ENCODE assay signal across 8 cellular contexts in the genomic region with DNA sequence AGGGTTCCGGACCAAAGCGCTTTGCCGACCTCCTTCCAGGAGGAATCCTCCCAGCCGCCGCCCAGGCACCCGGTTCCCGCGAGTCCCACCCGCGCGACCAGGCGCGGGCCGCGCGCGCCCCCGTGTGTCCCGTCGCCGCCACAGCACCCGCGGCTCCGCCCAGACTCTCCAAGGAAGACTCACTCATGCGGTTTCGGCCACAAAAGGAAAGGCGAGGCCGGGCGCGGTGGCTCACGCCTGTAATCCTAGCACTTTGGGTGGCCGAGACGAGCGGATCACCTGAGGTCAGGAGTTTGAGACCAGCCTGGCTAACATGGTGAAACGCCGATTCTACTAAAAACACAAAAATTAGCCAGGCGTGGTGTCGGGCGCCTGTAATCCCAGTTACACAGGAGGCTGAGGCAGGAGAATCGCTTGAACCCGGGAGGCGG. TPM values are rescaled to one million over a fixed set of nuclear protein-coding genes. Genes with fewer than 3 reads are reported as not detected.
DNase-seq lines count a peak whose midpoint lies in the region; ATAC-seq and TF ChIP-seq lines count a peak whose summit lies in the region.

No MANE protein-coding gene starts in this region.

- no peaks in the 10 kb centered on the region for H3K36me3 ChIP-seq in CD8-positive, alpha-beta T cell (ENCODE audit: insufficient read depth, low read length)

- H3K4me1 ChIP-seq in CD8-positive, alpha-beta T cell (ENCODE audit: insufficient read depth, low read length), result peaks cover 14% of the 10 kb centered on the region

- CTCF ChIA-PET in CD8-positive, alpha-beta T cell (lab: Charles Lee), result interaction anchor here (0.7 to 1.2 kb wide), 6 partner anchors 9 to 1722 kb away, joined by 3 to 7 read pairs (median 5); no protein-coding TSS in a partner anchor
- CTCF ChIA-PET in activated CD4-positive, alpha-beta T cell treated with anti-CD3 and anti-CD28 coated beads, Interleukin-2, amount 10 ng/mL, durations not matched to agents 7 days and 5 days (lab: Charles Lee), result interaction anchor here (1.0 to 1.6 kb wide), 3 partner anchors 10 to 44 kb away, joined by 3 to 4 read pairs (median 4); no protein-coding TSS in a partner anchor

- peaks cover 16% of the 10 kb centered on the region for H3K4me1 Mint-ChIP-seq in CD8-positive, alpha-beta T cell (ENCODE audit: low read depth)
- peaks cover 27% of the 10 kb centered on the region for H3K4me1 Mint-ChIP-seq in activated CD4-positive, alpha-beta T cell treated with anti-CD3 and anti-CD28 coated beads, Interleukin-2, amount 10 ng/mL, durations not matched to agents 7 days and 5 days

- peak; percentile 47 for ATAC-seq in CD8-positive, alpha-beta T cell
- ATAC-seq in GM19351 (IDR thresholded peaks at IDR 0.05; ENCODE audit: unreplicated experiment), result no peak

- no peaks in the 10 kb centered on the region for H3K9me3 Mint-ChIP-seq in CD8-positive, alpha-beta T cell
- no peaks in the 10 kb centered on the region for H3K9me3 Mint-ChIP-seq in activated CD4-positive, alpha-beta T cell treated with anti-CD3 and anti-CD28 coated beads, Interleukin-2, amount 10 ng/mL, durations not matched to agents 7 days and 5 days

- H3K27me3 Mint-ChIP-seq in CD8-positive, alpha-beta T cell (ENCODE audit: low read depth), result no peaks in the 10 kb centered on the region
- H3K27me3 Mint-ChIP-seq in activated CD4-positive, alpha-beta T cell treated with anti-CD3 and anti-CD28 coated beads, Interleukin-2, amount 10 ng/mL, durations not matched to agents 7 days and 5 days, result no peaks in the 10 kb centered on the region

- peak; percentile 97 for TF ChIP-seq CTCF in CD8-positive, alpha-beta T cell (IDR thresholded peaks at IDR 0.05)

- no peak overlapping the region for H3K27ac ChIP-seq in CD8-positive, alpha-beta T cell (ENCODE audit: low read depth, low read length)

- no peaks in the 10 kb centered on the region for H3K36me3 Mint-ChIP-seq in CD8-positive, alpha-beta T cell
- H3K36me3 Mint-ChIP-seq in activated CD4-positive, alpha-beta T cell treated with anti-CD3 and anti-CD28 coated beads, Interleukin-2, amount 10 ng/mL, durations not matched to agents 7 days and 5 days (ENCODE audit: low read depth), result no peaks in the 10 kb centered on the region

- H3K27ac Mint-ChIP-seq in CD8-positive, alpha-beta T cell, result no peak overlapping the region
- H3K27ac Mint-ChIP-seq in activated CD4-positive, alpha-beta T cell treated with anti-CD3 and anti-CD28 coated beads, Interleukin-2, amount 10 ng/mL, durations not matched to agents 7 days and 5 days, result peak overlapping the region; percentile 54

- no peak overlapping the region for H3K4me3 ChIP-seq in CD8-positive, alpha-beta T cell (ENCODE audit: low read depth, low read length)

- H3K9me3 ChIP-seq in CD8-positive, alpha-beta T cell (ENCODE audit: low read length), result no peaks in the 10 kb centered on the region

- no peak overlapping the region for H3K4me3 Mint-ChIP-seq in CD8-positive, alpha-beta T cell
- H3K4me3 Mint-ChIP-seq in activated CD4-positive, alpha-beta T cell treated with anti-CD3 and anti-CD28 coated beads, Interleukin-2, amount 10 ng/mL, durations not matched to agents 7 days and 5 days, result peak overlapping the region; percentile 44

- peak; percentile 33 to 78 (median 57) for DNase-seq in CD8-positive, alpha-beta T cell
- DNase-seq in HCEC 1CT (peak; percentile 74), NCI-H446 (lab: John Stamatoyannopoulos, UW) (peak; percentile 22 to 79), dermis blood vessel endothelial cell (peak; percentile 80), lung microvascular endothelial cell (ENCODE audit: low read depth in 2 of 2) (peak; percentile 56 to 73)
- peak; percentile 72 for DNase-seq in activated CD4-positive, alpha-beta T cell treated with anti-CD3 and anti-CD28 coated beads, Interleukin-2, amount 10 ng/mL, durations not matched to agents 7 days and 5 days
- DNase-seq in stimulated activated CD8-positive, alpha-beta memory T cell treated with anti-CD3 and anti-CD28 coated beads, Interleukin-12 subunit alpha, Interleukin-12 subunit beta, amount 100 ng/mL, for 4 hours (ENCODE audit: low read depth), result peak; percentile 47

- POLR2A ChIA-PET in CD8-positive, alpha-beta T cell (lab: Charles Lee), result no interaction called here
- POLR2A ChIA-PET in activated CD4-positive, alpha-beta T cell treated with anti-CD3 and anti-CD28 coated beads, Interleukin-2, amount 10 ng/mL, durations not matched to agents 7 days and 5 days (lab: Charles Lee), result no interaction called here

- H3K27me3 ChIP-seq in CD8-positive, alpha-beta T cell (ENCODE audit: insufficient read depth, low read length), result no peaks in the 10 kb centered on the region

- intact Hi-C loops in CD8-positive, alpha-beta T cell (cut with DNase I, micrococcal nuclease), result loop anchor here (1.0 to 5.0 kb wide), 5 partner anchors 20 to 1134 kb away; a partner anchor contains a TSS

RNA-seq across cellular contexts. Expression of a gene that starts 3.5 kb away (rescaled TPM):
- under 1 TPM; 0.44 to 0.81 TPM for total RNA-seq in CD8-positive, alpha-beta T cell
- 100 to 1,000 TPM; 122 to 151 TPM for total RNA-seq in activated CD4-positive, alpha-beta T cell treated with anti-CD3 and anti-CD28 coated beads, Interleukin-2, amount 10 ng/mL, durations not matched to agents 7 days and 5 days
- total RNA-seq in dermis blood vessel endothelial cell (4.4 and 10.6 TPM in 2 replicates), lung microvascular endothelial cell (0.99 and 2.0 TPM in 2 replicates)

RNA-seq across cellular contexts. Expression of a gene that starts 14.6 kb away (rescaled TPM):
- under 1 TPM; 0.14 to 0.22 TPM for total RNA-seq in CD8-positive, alpha-beta T cell
- total RNA-seq in activated CD4-positive, alpha-beta T cell treated with anti-CD3 and anti-CD28 coated beads, Interleukin-2, amount 10 ng/mL, durations not matched to agents 7 days and 5 days, result 10 to 100 TPM; 49.7 to 50.9 TPM
- total RNA-seq in dermis blood vessel endothelial cell (9.4 and 12.8 TPM in 2 replicates), lung microvascular endothelial cell (2.6 and 4.1 TPM in 2 replicates)

RNA-seq across cellular contexts. Expression of a gene that starts 19.6 kb away (rescaled TPM):
- not detected for total RNA-seq in CD8-positive, alpha-beta T cell
- under 1 TPM in 1 of 2 experiments, not detected in 1; 0.08 TPM for total RNA-seq in activated CD4-positive, alpha-beta T cell treated with anti-CD3 and anti-CD28 coated beads, Interleukin-2, amount 10 ng/mL, durations not matched to agents 7 days and 5 days
- total RNA-seq in dermis blood vessel endothelial cell, result not detected in 2 replicates
- not detected in 2 replicates for total RNA-seq in lung microvascular endothelial cell

RNA-seq across cellular contexts. Expression of a gene that starts 29.0 kb away (rescaled TPM):
- total RNA-seq in CD8-positive, alpha-beta T cell, result not detected
- not detected for total RNA-seq in activated CD4-positive, alpha-beta T cell treated with anti-CD3 and anti-CD28 coated beads, Interleukin-2, amount 10 ng/mL, durations not matched to agents 7 days and 5 days
- total RNA-seq in dermis blood vessel endothelial cell, result not detected in 2 replicates
- total RNA-seq in lung microvascular endothelial cell, result not detected in 2 replicates

RNA-seq across cellular contexts. Expression of a gene that starts 34.3 kb away (rescaled TPM):
- total RNA-seq in CD8-positive, alpha-beta T cell, result not detected
- not detected for total RNA-seq in activated CD4-positive, alpha-beta T cell treated with anti-CD3 and anti-CD28 coated beads, Interleukin-2, amount 10 ng/mL, durations not matched to agents 7 days and 5 days
- total RNA-seq in dermis blood vessel endothelial cell (not detected in 2 replicates), lung microvascular endothelial cell (not detected in 2 replicates)

Comparison
In these comparisons a context has a peak if more than half of its experiments do, and no peak if none do; other contexts are left out.
1. RNA of a gene that starts 3.5 kb away (total RNA-seq): 122 to 151 TPM in activated CD4-positive, alpha-beta T cell treated with anti-CD3 and anti-CD28 coated beads, Interleukin-2, amount 10 ng/mL, durations not matched to agents 7 days and 5 days; 4.4 to 10.6 TPM in dermis blood vessel endothelial cell, 0.99 to 2.0 TPM in lung microvascular endothelial cell and 0.44 to 0.81 TPM in CD8-positive, alpha-beta T cell; every median in the first group is over 10 times any median in the second.
2. Peak in every context shown above with its lines, with median percentiles within 50 percentile points of each other: DNase-seq.